In the genomic region with DNA sequence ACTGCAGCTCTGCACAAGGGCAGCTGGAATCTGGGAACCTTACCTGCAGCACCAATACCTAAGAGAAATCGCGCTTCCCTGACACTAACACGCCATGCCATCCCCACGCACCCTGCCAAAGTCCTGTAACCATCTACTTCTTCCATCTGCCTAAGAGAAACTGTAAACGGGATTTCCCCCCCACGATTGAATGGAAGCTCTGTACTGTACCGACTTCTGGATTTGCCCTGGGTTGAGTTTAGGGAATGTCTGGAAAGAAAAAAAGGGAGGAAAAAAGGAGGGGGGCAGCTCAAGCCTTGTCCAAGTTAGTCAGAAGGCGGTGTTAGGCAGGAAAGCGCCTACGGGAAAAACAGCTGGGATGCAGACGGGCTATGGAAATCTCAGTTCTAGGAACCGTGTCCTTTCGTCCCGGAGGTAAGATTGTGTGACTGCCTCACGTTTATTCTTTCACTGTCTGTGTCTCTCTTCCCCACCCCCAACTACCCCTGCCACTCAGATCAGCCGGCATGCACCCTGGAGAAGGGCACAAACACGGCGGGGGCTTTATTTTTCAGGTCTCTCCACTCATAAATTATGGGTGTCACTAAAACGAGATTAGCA, we compare ENCODE assay signal across 8 cellular contexts.
DNase-seq lines count a peak whose midpoint lies in the region; ATAC-seq and TF ChIP-seq lines count a peak whose summit lies in the region.

No MANE protein-coding gene starts in this region.

- no peak overlapping the region for H4K91ac ChIP-seq in mesenchymal stem cell (ENCODE audit: low read length)

- DNase-seq in Ammon's horn (ENCODE audit: low spot score) (peak; percentile 4), mesenchymal stem cell (peak; percentile 58), RWPE1 (ENCODE audit: low spot score) (no peak), ureter (ENCODE audit: low spot score) (no peak), superior temporal gyrus (ENCODE audit: extremely low spot score) (no peak)

- no peak overlapping the region for H2BK12ac ChIP-seq in mesenchymal stem cell (ENCODE audit: low read length in 2 of 2)

- H2AFZ ChIP-seq in mesenchymal stem cell (ENCODE audit: low read depth, low read length), result peak overlapping the region; percentile 60

- no peak overlapping the region for H2BK120ac ChIP-seq in mesenchymal stem cell (ENCODE audit: low read depth, low read length)

- H3K4me1 ChIP-seq in HUES64 (ENCODE audit: insufficient read depth, low read length) (peaks cover 14% of the 10 kb centered on the region), mesenchymal stem cell (ENCODE audit: control insufficient read depth, insufficient read depth, low read depth, low read length) (peaks cover 19% of the 10 kb centered on the region)

- H3K23ac ChIP-seq in mesenchymal stem cell (ENCODE audit: low read length in 2 of 2), result no peak overlapping the region

- TF ChIP-seq CTCF in RWPE1 (conservative IDR thresholded peaks at IDR 0.05; ENCODE audit: low read depth), result no peak

- peak overlapping the region; percentile 67 for H4K8ac ChIP-seq in mesenchymal stem cell (ENCODE audit: low read length)

- H3K9me3 ChIP-seq in HUES64 (ENCODE audit: insufficient read depth, low read depth, low read length), result no peaks in the 10 kb centered on the region
- H3K9me3 ChIP-seq in mesenchymal stem cell (ENCODE audit: control insufficient read depth, low read length), result peaks cover 4% of the 10 kb centered on the region

- H3K4ac ChIP-seq in mesenchymal stem cell (ENCODE audit: low read depth in 1 of 2, low read length in 2 of 2), result peak overlapping the region in 1 of 2 experiments; percentile 37

- CTCF ChIA-PET in RWPE1 (lab: Yijun Ruan, JAX), result interaction anchor here (0.6 to 2.5 kb wide), 9 partner anchors 8 to 983 kb away, joined by 3 to 26 read pairs (median 4); no protein-coding TSS in a partner anchor

- H3K18ac ChIP-seq in mesenchymal stem cell (ENCODE audit: low read depth in 1 of 2, low read length in 2 of 2), result peak overlapping the region; percentile 64 to 67

- H3K27me3 ChIP-seq in HUES64 (ENCODE audit: insufficient read depth, low read length) (peaks cover 100% of the 10 kb centered on the region), mesenchymal stem cell (ENCODE audit: control insufficient read depth in 1 of 2, insufficient read depth in 1 of 2, low read length in 2 of 2) (peaks cover 59 to 88% of the 10 kb centered on the region in 2 experiments)

- POLR2A ChIA-PET in RWPE1 (lab: Yijun Ruan, JAX; ENCODE audit: low non-redundant PET), result no interaction called here

- H3K36me3 ChIP-seq in HUES64 (ENCODE audit: insufficient read depth, low read length) (no peaks in the 10 kb centered on the region), mesenchymal stem cell (ENCODE audit: control insufficient read depth in 1 of 2, insufficient read depth in 2 of 2, low read depth in 1 of 2, low read length in 2 of 2) (no peaks in the 10 kb centered on the region)

- no peak overlapping the region for H3K14ac ChIP-seq in mesenchymal stem cell (ENCODE audit: low read length in 2 of 2)

- no peaks in the 10 kb centered on the region for H3K79me1 ChIP-seq in mesenchymal stem cell (replicated peaks; ENCODE audit: low read length, poor library complexity, severe bottlenecking)

- 3% methylated on average over 19 of the region's 19 CpGs for WGBS in HUES64
- WGBS in mesenchymal stem cell, result 1% methylated on average over 18 of the region's 19 CpGs

- no peak overlapping the region for H2AK5ac ChIP-seq in mesenchymal stem cell (ENCODE audit: low read length, severe bottlenecking)

- H3K4me3 ChIP-seq in HUES64 (ENCODE audit: low read length), result peak overlapping the region; percentile 64
- H3K4me3 ChIP-seq in mesenchymal stem cell (ENCODE audit: insufficient read depth in 1 of 2, low read depth in 1 of 2, low read length in 2 of 2), result peak overlapping the region in 1 of 2 experiments; percentile 75

- peak overlapping the region; percentile 98 for H3K4me2 ChIP-seq in mesenchymal stem cell (ENCODE audit: low read length, poor library complexity, severe bottlenecking)

- H3K27ac ChIP-seq in HUES64 (ENCODE audit: low read depth, low read length), result no peak overlapping the region
- H3K27ac ChIP-seq in cingulate gyrus (ENCODE audit: low read depth, low read length), result peak overlapping the region; percentile 70
- H3K27ac ChIP-seq in mesenchymal stem cell (ENCODE audit: low read length, poor library complexity, severe bottlenecking), result no peak overlapping the region
- no peak overlapping the region for H3K27ac ChIP-seq in RWPE1

- H2BK5ac ChIP-seq in mesenchymal stem cell (ENCODE audit: low read depth, low read length, poor library complexity, severe bottlenecking), result no peak overlapping the region

- no peak overlapping the region for H2BK15ac ChIP-seq in mesenchymal stem cell (ENCODE audit: low read depth, poor library complexity, severe bottlenecking)

- ATAC-seq in HG03175 (IDR thresholded peaks at IDR 0.05; ENCODE audit: unreplicated experiment), result no peak

- H3K9ac ChIP-seq in HUES64 (ENCODE audit: low read depth, low read length), result no peak overlapping the region
- H3K9ac ChIP-seq in mesenchymal stem cell (ENCODE audit: low read length), result peak overlapping the region; percentile 40

Comparison
In these comparisons a context has a peak if more than half of its experiments do, and no peak if none do; other contexts are left out.
1. DNase-seq: peak in Ammon's horn (single experiment) and mesenchymal stem cell (single experiment); none in RWPE1 (single experiment), ureter (single experiment) and superior temporal gyrus (single experiment).